ENCODE assay signal across 8 cellular contexts in the genomic region with DNA sequence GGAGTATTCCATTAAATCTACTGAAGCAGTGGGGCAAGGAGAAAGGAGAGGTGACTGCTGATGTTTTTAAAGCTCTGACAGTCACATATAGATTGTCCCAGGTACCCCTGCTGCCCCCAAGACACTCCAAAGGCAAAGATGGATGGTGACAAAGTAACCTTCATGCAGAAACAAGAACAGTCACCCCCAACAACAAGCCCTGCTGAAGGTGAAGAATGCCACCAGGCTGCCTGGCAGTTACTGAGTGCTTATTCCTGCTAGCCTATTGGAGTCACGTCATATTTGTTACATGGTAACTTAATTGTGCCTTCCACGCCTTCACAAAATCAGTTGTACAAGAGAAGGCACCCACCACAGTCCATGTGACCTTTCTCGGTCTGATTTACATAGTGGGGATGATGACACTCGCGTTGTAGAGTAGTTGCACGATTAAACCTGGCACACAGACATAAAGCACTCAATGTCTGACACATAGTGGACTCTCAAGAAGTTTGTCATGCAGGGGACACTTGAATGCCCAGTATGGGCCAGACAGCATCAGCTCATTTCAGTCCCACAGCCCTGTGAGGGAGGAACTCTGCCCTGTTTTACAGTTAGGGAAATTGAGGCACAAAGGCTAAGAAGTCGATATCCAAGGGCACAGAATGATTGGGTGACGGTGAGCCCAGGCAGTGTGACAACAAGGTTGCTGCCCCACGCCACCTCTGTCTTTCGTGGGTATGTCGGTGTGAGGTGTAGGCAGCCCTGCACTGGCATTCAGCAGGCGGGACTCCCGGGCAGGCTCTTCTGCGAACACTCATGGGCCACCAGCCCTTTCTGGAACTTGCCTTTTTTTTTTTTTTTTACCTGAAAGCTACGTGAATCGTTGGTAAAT.
DNase-seq lines count a peak whose midpoint lies in the region; ATAC-seq, FAIRE-seq and TF ChIP-seq lines count a peak whose summit lies in the region.

No MANE protein-coding gene starts in this region.

- intact Hi-C loops in kidney (cut with DNase I) = no loop called here

- H3K9me3 ChIP-seq in osteoblast (ENCODE audit: low read depth, low read length) = no peaks in the 10 kb centered on the region
- no peaks in the 10 kb centered on the region for H3K9me3 ChIP-seq in kidney (ENCODE audit: control insufficient read depth in 1 of 2, low read length in 2 of 2)

- peak overlapping the region; percentile 30; the same call in 1 of the 2 replicates for H3K4me3 ChIP-seq in GM12865 (ENCODE audit: low read depth, low read length)
- H3K4me3 ChIP-seq in osteoblast (ENCODE audit: insufficient read depth, low read length) = peak overlapping the region; percentile 56
- no peak overlapping the region for H3K4me3 ChIP-seq in kidney (ENCODE audit: low read length in 2 of 2)

- no peak for TF ChIP-seq CTCF in GM12865 (IDR thresholded peaks at IDR 0.05; ENCODE audit: insufficient read depth, low read depth, low read length, missing control alignments)
- no peak for TF ChIP-seq CTCF in osteoblast (IDR thresholded peaks at IDR 0.05; ENCODE audit: extremely low read depth, low read depth, low read length)
- no peak for TF ChIP-seq CTCF in kidney (IDR thresholded peaks at IDR 0.05; ENCODE audit: borderline replicate concordance, extremely low read depth, insufficient read depth)

- peaks cover 4% of the 10 kb centered on the region for H3K4me1 ChIP-seq in osteoblast (ENCODE audit: insufficient read depth, low read length)
- H3K4me1 ChIP-seq in kidney (ENCODE audit: control insufficient read depth in 1 of 2, insufficient read depth in 1 of 2, low read depth in 1 of 2, low read length in 2 of 2) = peaks cover 0 to 3% of the 10 kb centered on the region in 2 donors

- no peak overlapping the region for H3K9ac ChIP-seq in kidney (ENCODE audit: low read length in 2 of 2)

- peak; percentile 15 for ATAC-seq in HG02642 (IDR thresholded peaks at IDR 0.05; ENCODE audit: poor library complexity, unreplicated experiment)

- no peak for FAIRE-seq in kidney (lab: Jason Lieb, UNC)

- H4K20me1 ChIP-seq in osteoblast (ENCODE audit: insufficient read depth, low read length) = peaks cover 3% of the 10 kb centered on the region

- DNase-seq in GM12865 (ENCODE audit: low read depth) (no peak), osteoblast (ENCODE audit: insufficient read length, low spot score, missing footprints) (no peak), kidney (no peak), erythroblast (lab: John Stamatoyannopoulos, UW) (no peak), midbrain (lab: John Stamatoyannopoulos, UW) (no peak), DMS79 (lab: John Stamatoyannopoulos, UW) (no peak)
- DNase-seq in activated CD4-positive, alpha-beta T cell treated with anti-CD3 and anti-CD28 coated beads, Interleukin-2, amount 50 U/mL, for 24 hours (ENCODE audit: low read depth in 1 of 2, low spot score in 1 of 2) = peak; percentile 22 to 29

- H3K4me2 ChIP-seq in osteoblast (ENCODE audit: insufficient read depth, low read length) = peak overlapping the region; percentile 79

- H3K36me3 ChIP-seq in osteoblast (ENCODE audit: insufficient read depth, low read length) (no peaks in the 10 kb centered on the region), kidney (ENCODE audit: control insufficient read depth in 1 of 2, insufficient read depth in 2 of 2, low read length in 2 of 2) (no peaks in the 10 kb centered on the region)

- no peak overlapping the region for H3K27ac ChIP-seq in osteoblast (ENCODE audit: low read depth, low read length)
- H3K27ac ChIP-seq in kidney (ENCODE audit: low read depth in 2 of 2, low read length in 2 of 2) = no peak overlapping the region

- no peaks in the 10 kb centered on the region for H3K79me2 ChIP-seq in osteoblast (ENCODE audit: insufficient read depth, low read length)

- H3K27me3 ChIP-seq in osteoblast (ENCODE audit: insufficient read depth, low read length) = peaks cover 2% of the 10 kb centered on the region

- TF ChIP-seq POLR2A in erythroblast (IDR thresholded peaks at IDR 0.05; ENCODE audit: low read length) = no peak

- peak overlapping the region; percentile 27 for H2AFZ ChIP-seq in osteoblast (ENCODE audit: low read length)

Comparison
In these comparisons a context has a peak if more than half of its experiments do, and no peak if none do; other contexts are left out.
1. DNase-seq: peak in activated CD4-positive, alpha-beta T cell treated with anti-CD3 and anti-CD28 coated beads, Interleukin-2, amount 50 U/mL, for 24 hours (2 of 2); none in GM12865 (single experiment), osteoblast (single experiment), kidney (single experiment), erythroblast (0 of 2), midbrain (single experiment) and DMS79 (single experiment).
2. H3K4me3 ChIP-seq: peak in GM12865 (single experiment) and osteoblast (single experiment); none in kidney (0 of 2).